ENCODE assay signal across 33 cellular contexts in genomic region chr5:53714324-53715010, GRCh38.
A peak's percentile ranks its signal among the peaks of the same experiment; 100 is the strongest.
DNase-seq lines count a peak whose midpoint lies in the region; ATAC-seq, FAIRE-seq and TF ChIP-seq lines count a peak whose summit lies in the region.
"Had no signal": no experiment of that assay in that cellular context is flagged by ENCODE, and none has a peak within 500 bp of the region (broad histone marks: within the 10 kb centered on the region; RNA-seq: fewer than 3 reads in every experiment).

No MANE protein-coding gene starts in this region.

- POLR2A ChIA-PET in A549 (lab: Yijun Ruan, JAX) = no interaction called here

- no peak overlapping the region for H3K27ac ChIP-seq in A549
- H3K27ac ChIP-seq: adrenal gland; BLaER1 treated with 17β-estradiol and CSF1 and Interleukin-3, amounts not matched to agents 10 nM and 100 nM; brain microvascular endothelial cell; dorsolateral prefrontal cortex; gastroesophageal sphincter; hepatocyte; lower lobe of right lung; right atrium auricular region; stomach had no signal

- no peaks in the 10 kb centered on the region for H3K4me1 Mint-ChIP-seq in stimulated activated effector memory CD8-positive, alpha-beta T cell treated with anti-CD3 and anti-CD28 coated beads, Interleukin-12 subunit alpha, Interleukin-12 subunit beta, amount 100 ng/mL, for 72 hours
- H3K4me1 Mint-ChIP-seq: GM23338, IgD-negative memory B cell, naive B cell had no signal

- no peaks in the 10 kb centered on the region for H3K36me3 Mint-ChIP-seq in stimulated activated effector memory CD8-positive, alpha-beta T cell treated with anti-CD3 and anti-CD28 coated beads, Interleukin-12 subunit alpha, Interleukin-12 subunit beta, amount 100 ng/mL, for 72 hours

- peaks cover 35% of the 10 kb centered on the region for H3K9me3 Mint-ChIP-seq in stimulated activated effector memory CD8-positive, alpha-beta T cell treated with anti-CD3 and anti-CD28 coated beads, Interleukin-12 subunit alpha, Interleukin-12 subunit beta, amount 100 ng/mL, for 72 hours

- no peak overlapping the region for H3K27ac Mint-ChIP-seq in stimulated activated effector memory CD8-positive, alpha-beta T cell treated with anti-CD3 and anti-CD28 coated beads, Interleukin-12 subunit alpha, Interleukin-12 subunit beta, amount 100 ng/mL, for 72 hours
- H3K27ac Mint-ChIP-seq: activated CD8-positive, alpha-beta T cell treated with anti-CD3 and anti-CD28 coated beads for 36 hours; activated naive CD4-positive, alpha-beta T cell treated with anti-CD3 and anti-CD28 coated beads for 36 hours; GM23338; IgD-negative memory B cell; naive B cell had no signal

- no peak overlapping the region for H3K4me3 Mint-ChIP-seq in stimulated activated effector memory CD8-positive, alpha-beta T cell treated with anti-CD3 and anti-CD28 coated beads, Interleukin-12 subunit alpha, Interleukin-12 subunit beta, amount 100 ng/mL, for 72 hours
- H3K4me3 Mint-ChIP-seq: activated CD8-positive, alpha-beta T cell treated with anti-CD3 and anti-CD28 coated beads for 36 hours; activated naive CD4-positive, alpha-beta T cell treated with anti-CD3 and anti-CD28 coated beads for 36 hours; GM23338; IgD-negative memory B cell; naive B cell had no signal

- no peak for TF ChIP-seq RAD21 in A549 (conservative IDR thresholded peaks at IDR 0.05 in 1 of 2, IDR thresholded peaks at IDR 0.05 in 1 of 2)

- TF ChIP-seq POLR2A in A549 (IDR thresholded peaks at IDR 0.05; ENCODE audit: low read length) = no peak

- peaks cover 8% of the 10 kb centered on the region; the same call in 1 of the 3 replicates for H3K9me3 ChIP-seq in A549

- FAIRE-seq in A549 (lab: Jason Lieb, UNC) = no peak
- FAIRE-seq: urothelium cell line had no signal

- peak overlapping the region; percentile 26; the same call in 1 of the 3 replicates for H3K4me2 ChIP-seq in A549
- H3K4me2 ChIP-seq: BLaER1 treated with 17β-estradiol and CSF1 and Interleukin-3, amounts not matched to agents 10 nM and 100 nM; GM23338; hepatocyte had no signal

- ATAC-seq in A549 (no peak), GM19455 (IDR thresholded peaks at IDR 0.05; ENCODE audit: unreplicated experiment) (no peak)
- no peak for ATAC-seq in stimulated activated effector memory CD8-positive, alpha-beta T cell treated with anti-CD3 and anti-CD28 coated beads, Interleukin-12 subunit alpha, Interleukin-12 subunit beta, amount 100 ng/mL, for 72 hours
- ATAC-seq: activated CD8-positive, alpha-beta T cell treated with anti-CD3 and anti-CD28 coated beads for 36 hours; gastroesophageal sphincter; GM23338; lower lobe of right lung; Right ventricle myocardium inferior had no signal

- TF ChIP-seq CTCF in A549 (IDR thresholded peaks at IDR 0.05) (no peak), astrocyte of the spinal cord (IDR thresholded peaks at IDR 0.05; ENCODE audit: low read depth, low read length) (no peak)

- no peak for TF ChIP-seq EP300 in A549 (IDR thresholded peaks at IDR 0.05)

- H3K4me3 ChIP-seq in A549 (no peak overlapping the region), astrocyte of the spinal cord (ENCODE audit: low read depth, low read length) (no peak overlapping the region)
- H3K4me3 ChIP-seq: adrenal gland; BLaER1 treated with 17β-estradiol and CSF1 and Interleukin-3, amounts not matched to agents 10 nM and 100 nM; dorsolateral prefrontal cortex; gastroesophageal sphincter; GM23338; hepatocyte; lower lobe of right lung; right atrium auricular region; stomach had no signal

- H3K4me1 ChIP-seq in A549 = 0 out of 3 replicates have a peak, but pooled peaks cover 3% of the 10 kb centered on the region
- H3K4me1 ChIP-seq: adrenal gland; BLaER1 treated with 17β-estradiol and CSF1 and Interleukin-3, amounts not matched to agents 10 nM and 100 nM; gastroesophageal sphincter; lower lobe of right lung; right atrium auricular region; stomach had no signal

- WGBS in A549 (ENCODE audit: missing lambda C conversion rate) = 7% methylated on average over 1 of the region's 1 CpG

- DNase-seq in A549 (ENCODE audit: low read depth in 1 of 2, low spot score in 1 of 2) (peak in 1 of 2 experiments; percentile 13), EL (peak; percentile 27), NCI-H69 (lab: John Stamatoyannopoulos, UW) (peak; percentile 27), astrocyte of the spinal cord (ENCODE audit: low read depth, low spot score) (peak; percentile 20), SKM-1 treated with dmso at 0.1 percent for 144 hours (lab: John Stamatoyannopoulos, UW; ENCODE audit: unreplicated experiment) (no peak)
- no peak for DNase-seq in stimulated activated effector memory CD8-positive, alpha-beta T cell treated with anti-CD3 and anti-CD28 coated beads, Interleukin-12 subunit alpha, Interleukin-12 subunit beta, amount 100 ng/mL, for 72 hours (ENCODE audit: low spot score in 2 of 2)
- DNase-seq: activated CD8-positive, alpha-beta T cell treated with anti-CD3 and anti-CD28 coated beads for 36 hours; activated naive CD4-positive, alpha-beta T cell treated with anti-CD3 and anti-CD28 coated beads for 36 hours; adrenal gland; brain microvascular endothelial cell; dorsolateral prefrontal cortex; GDM1; kidney glomerular epithelial cell; lower lobe of right lung; midbrain; naive B cell; NCI-H1048; NCI-H187 treated with DMSO at 0.1 percent for 48 hours; NCI-H345; NK-92 treated with Interleukin-12 subunit alpha and Interleukin-12 subunit beta, amount 100 ng/mL, for 24 hours; stimulated activated CD4-positive, alpha-beta T cell treated with anti-CD3 and anti-CD28 coated beads, Interleukin-2, amount 100 ng/mL, for 24 hours; stimulated activated CD8-positive, alpha-beta memory T cell treated with anti-CD3 and anti-CD28 coated beads, Interleukin-4, amount 100 ng/mL, for 48 hours; stomach; SW 1271 had no signal

- CTCF ChIA-PET in A549 (lab: Yijun Ruan, JAX) = no interaction called here

- in situ Hi-C loops in astrocyte of the spinal cord (cut with HindIII; ENCODE audit: low sequenced_read_pairs) = no loop called here

TF ChIP-seq in A549, 52 proteins besides CTCF, POLR2A, EP300 and RAD21:
- 0 out of 2 replicates have a peak, but pooled peaks have one; percentile 18 for TF ChIP-seq GATA3 (IDR thresholded peaks at IDR 0.05; ENCODE audit: borderline replicate concordance)
- TF ChIP-seq SMC3 (IDR thresholded peaks at IDR 0.05) = no peak

Comparison
In these comparisons a context has a peak if more than half of its experiments do, and no peak if none do; other contexts are left out.
1. DNase-seq: peak in EL (single experiment), NCI-H69 (single experiment) and astrocyte of the spinal cord (single experiment); none in stimulated activated effector memory CD8-positive, alpha-beta T cell treated with anti-CD3 and anti-CD28 coated beads, Interleukin-12 subunit alpha, Interleukin-12 subunit beta, amount 100 ng/mL, for 72 hours (0 of 2) and SKM-1 treated with dmso at 0.1 percent for 144 hours (single experiment).